ENCODE assay signal across 8 cellular contexts in the genomic region with DNA sequence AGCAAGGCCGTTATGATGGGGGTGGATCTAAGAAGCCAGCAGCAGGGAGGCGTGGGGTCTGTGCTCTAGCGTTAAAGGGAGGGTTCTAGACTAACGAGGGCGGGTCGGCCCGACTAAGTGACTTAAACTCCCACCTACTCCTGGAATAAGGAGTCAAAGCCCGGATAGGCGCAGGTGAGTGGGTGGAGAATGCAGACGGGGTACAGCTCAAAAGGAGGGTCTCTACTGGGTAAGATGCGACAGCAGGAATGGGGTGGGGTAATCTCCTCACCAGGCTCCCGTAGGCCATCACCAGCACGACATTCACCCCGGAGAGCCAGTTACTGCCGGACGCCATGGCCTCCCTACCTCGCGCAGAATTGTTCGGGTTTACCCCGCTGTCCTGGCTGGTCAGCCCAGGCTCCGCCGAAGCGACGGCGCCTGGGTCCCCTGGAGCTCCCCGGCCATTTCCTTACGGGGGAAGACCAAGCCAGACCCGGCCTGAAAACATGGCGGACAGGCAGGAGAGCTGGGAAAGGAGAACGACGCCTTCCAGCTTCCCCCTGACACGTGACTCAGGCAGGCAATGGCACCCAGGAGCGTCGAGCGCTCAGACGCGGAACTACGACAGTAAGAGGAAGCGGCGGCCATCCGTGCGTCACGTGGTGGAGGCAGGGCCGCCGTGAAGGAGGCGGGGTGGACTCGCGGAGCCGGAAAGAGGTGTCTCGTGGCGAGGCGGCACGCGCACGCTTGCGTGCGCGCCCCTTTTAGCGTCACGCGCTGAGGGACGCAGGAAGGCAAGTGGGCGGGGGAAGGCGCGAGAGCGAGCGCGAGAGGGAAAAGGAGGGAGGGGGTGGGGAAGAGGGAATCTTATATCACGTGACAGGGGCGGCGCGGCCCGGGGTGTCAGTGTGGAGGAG. TPM values are rescaled to one million over a fixed set of nuclear protein-coding genes. Genes with fewer than 3 reads are reported as not detected.
DNase-seq lines count a peak whose midpoint lies in the region; ATAC-seq and TF ChIP-seq lines count a peak whose summit lies in the region.

Gene UBAP2L, plus strand, starts transcription at position 885 of the 899 bp plus-strand sequence. CDS start 4,169 bp downstream, outside the sequence.

- intact Hi-C loops in breast epithelium (cut with DNase I; ENCODE audit: low total_unique reads) = no loop called here

- peak within 1 kb of the TSS; percentile 97 for H2AFZ ChIP-seq in ACC112 (ENCODE audit: low read length, unreplicated experiment)

- ATAC-seq in GM18870 (IDR thresholded peaks at IDR 0.05; ENCODE audit: unreplicated experiment) = peak; percentile 79
- ATAC-seq in HG03135 (IDR thresholded peaks at IDR 0.05; ENCODE audit: unreplicated experiment) = peak; percentile 90

- DNase-seq in NCI-H2196 treated with DMSO at 0.1 percent for 48 hours (lab: John Stamatoyannopoulos, UW; ENCODE audit: unreplicated experiment) (peak; percentile 99), breast epithelium (ENCODE audit: low spot score in 2 of 2) (peak; percentile 99)

- H3K9me3 ChIP-seq in breast epithelium (no peaks in the 10 kb centered on the region), iPS-18c (ENCODE audit: control insufficient read depth, insufficient read depth, low read length) (no peaks in the 10 kb centered on the region), skeletal muscle tissue (ENCODE audit: control insufficient read depth in 3 of 3, low read length in 3 of 3) (no peaks in the 10 kb centered on the region)

- H3K9ac ChIP-seq in skeletal muscle tissue (ENCODE audit: low read depth in 1 of 3, low read length in 3 of 3) = peak within 1 kb of the TSS; percentile 100

- H3K36me3 ChIP-seq in ACC112 (ENCODE audit: insufficient read depth, low read length) (peaks cover 39% of the 10 kb centered on the region), breast epithelium (no peaks in the 10 kb centered on the region), skeletal muscle tissue (ENCODE audit: control insufficient read depth in 3 of 3, insufficient read depth in 3 of 3, low read length in 3 of 3) (peaks cover 2 to 23% (median 17%) of the 10 kb centered on the region in 3 donors)

- no peak for TF ChIP-seq CTCF in VCaP (conservative IDR thresholded peaks at IDR 0.05)
- TF ChIP-seq CTCF in breast epithelium (IDR thresholded peaks at IDR 0.05) = peak in 1 of 3 donors; percentile 23

- peaks cover 52% of the 10 kb centered on the region for H3K4me1 ChIP-seq in ACC112 (ENCODE audit: control insufficient read depth, insufficient read depth, low read length, unreplicated experiment)
- H3K4me1 ChIP-seq in breast epithelium = peaks cover 7 to 26% of the 10 kb centered on the region in 2 donors
- H3K4me1 ChIP-seq in skeletal muscle tissue (ENCODE audit: control insufficient read depth in 3 of 3, insufficient read depth in 3 of 3, low read length in 3 of 3) = peaks cover 40 to 42% (median 40%) of the 10 kb centered on the region in 3 donors

- TF ChIP-seq POLR2A in breast epithelium (IDR thresholded peaks at IDR 0.05) = peak; percentile 69

- H3K27ac ChIP-seq in ACC112 (ENCODE audit: low read depth, low read length) (peak within 1 kb of the TSS; percentile 98), VCaP (peak within 1 kb of the TSS; percentile 100), breast epithelium (peak within 1 kb of the TSS; percentile 100), skeletal muscle tissue (ENCODE audit: low read depth, low read length) (peak within 1 kb of the TSS; percentile 100)

- peak within 1 kb of the TSS; percentile 100 for H3K4me3 ChIP-seq in ACC112 (ENCODE audit: low read depth, low read length)
- H3K4me3 ChIP-seq in breast epithelium = peak within 1 kb of the TSS; percentile 77 to 95 (median 91)
- H3K4me3 ChIP-seq in iPS-18c (ENCODE audit: insufficient read depth, low read depth, low read length) = peak within 1 kb of the TSS; percentile 94
- H3K4me3 ChIP-seq in skeletal muscle tissue (ENCODE audit: low read length in 3 of 3) = peak within 1 kb of the TSS; percentile 97

- H3K27me3 ChIP-seq in ACC112 (ENCODE audit: insufficient read depth, low read length) (no peaks in the 10 kb centered on the region), breast epithelium (no peaks in the 10 kb centered on the region), skeletal muscle tissue (ENCODE audit: control insufficient read depth in 3 of 3, insufficient read depth in 3 of 3, low read length in 3 of 3) (no peaks in the 10 kb centered on the region)

- H3K79me2 ChIP-seq in ACC112 (ENCODE audit: control insufficient read depth, insufficient read depth, low read length, unreplicated experiment) = peaks cover 91% of the 10 kb centered on the region

RNA-seq across cellular contexts. Expression of gene UBAP2L, which starts in this region (rescaled TPM):
- total RNA-seq in breast epithelium = 10 to 100 TPM; 64.8 to 79.3 (median 70.1) TPM
- 37.1 TPM for total RNA-seq in skeletal muscle tissue

Comparison
In these comparisons a context has a peak if more than half of its experiments do, and no peak if none do; other contexts are left out.
1. Peak in every context shown above with its lines: DNase-seq, ATAC-seq, H3K4me3 ChIP-seq and H3K27ac ChIP-seq.